Comparison of ENCODE assay signal across 16 cellular contexts in genomic region chr1:77639056-77639455, GRCh38. TPM values are rescaled to one million over a fixed set of nuclear protein-coding genes. Genes with fewer than 3 reads are reported as not detected.
A peak's percentile ranks its signal among the peaks of the same experiment; 100 is the strongest.
DNase-seq lines count a peak whose midpoint lies in the region; ATAC-seq and TF ChIP-seq lines count a peak whose summit lies in the region.
"Had no signal": no experiment of that assay in that cellular context is flagged by ENCODE, and none has a peak within 500 bp of the region (broad histone marks: within the 10 kb centered on the region; RNA-seq: fewer than 3 reads in every experiment).

No MANE protein-coding gene starts in this region.

- no peak for DNase-seq in activated CD4-positive, alpha-beta T cell treated with anti-CD3 and anti-CD28 coated beads for 36 hours
- DNase-seq in activated CD4-positive, alpha-beta T cell treated with anti-CD3 and anti-CD28 coated beads, Interleukin-2, amount 10 ng/mL, durations not matched to agents 24 days and 14 days, result no peak
- DNase-seq in RPMI7951 (ENCODE audit: low read depth), result peak; percentile 57
- peak; percentile 39 to 45 for DNase-seq in fibroblast of lung (ENCODE audit: low read depth in 2 of 2)
- no peak for DNase-seq in T-helper 9 cell
- no peak for DNase-seq in HK-2 (ENCODE audit: unreplicated experiment)
- DNase-seq in amygdala (lab: John Stamatoyannopoulos, UW), result no peak
- DNase-seq: effector memory CD4-positive, alpha-beta T cell; GDM1; NCI-H510A; stimulated activated CD8-positive, alpha-beta memory T cell treated with anti-CD3 and anti-CD28 coated beads, Interleukin-4, amount 100 ng/mL, for 48 hours; upper lobe of right lung had no signal

- H3K4me1 Mint-ChIP-seq in activated CD4-positive, alpha-beta T cell treated with anti-CD3 and anti-CD28 coated beads for 36 hours, result peaks cover 10% of the 10 kb centered on the region
- peaks cover 2% of the 10 kb centered on the region for H3K4me1 Mint-ChIP-seq in activated CD4-positive, alpha-beta T cell treated with anti-CD3 and anti-CD28 coated beads, Interleukin-2, amount 10 ng/mL, durations not matched to agents 24 days and 14 days

- H2AFZ ChIP-seq in fibroblast of lung (ENCODE audit: low read length), result no peak overlapping the region
- H2AFZ ChIP-seq: parathyroid adenoma had no signal

- H4K20me1 ChIP-seq in fibroblast of lung (ENCODE audit: control insufficient read depth, extremely low read depth, insufficient read depth, low read length), result no peaks in the 10 kb centered on the region

- CTCF ChIA-PET in activated CD4-positive, alpha-beta T cell treated with anti-CD3 and anti-CD28 coated beads for 36 hours (lab: Charles Lee), result interaction anchor here (0.7 kb wide), 1 partner anchor 38 kb away, joined by 3 read pairs; no protein-coding TSS in a partner anchor

- no peaks in the 10 kb centered on the region for H3K27me3 Mint-ChIP-seq in activated CD4-positive, alpha-beta T cell treated with anti-CD3 and anti-CD28 coated beads for 36 hours
- H3K27me3 Mint-ChIP-seq in activated CD4-positive, alpha-beta T cell treated with anti-CD3 and anti-CD28 coated beads, Interleukin-2, amount 10 ng/mL, durations not matched to agents 24 days and 14 days, result no peaks in the 10 kb centered on the region
- H3K27me3 Mint-ChIP-seq: IgD-negative memory B cell had no signal

- peak overlapping the region; percentile 16 for H3K27ac ChIP-seq in fibroblast of lung (ENCODE audit: insufficient read depth, low read length)
- H3K27ac ChIP-seq: parathyroid adenoma, upper lobe of right lung had no signal

- H3K4me1 ChIP-seq in fibroblast of lung (ENCODE audit: control insufficient read depth, extremely low read depth, insufficient read depth, low read length), result peaks cover 5% of the 10 kb centered on the region
- H3K4me1 ChIP-seq in skeletal muscle satellite cell (ENCODE audit: control insufficient read depth, insufficient read depth, low read length), result peaks cover 17% of the 10 kb centered on the region
- H3K4me1 ChIP-seq: parathyroid adenoma had no signal

- no peaks in the 10 kb centered on the region for H3K9me3 Mint-ChIP-seq in activated CD4-positive, alpha-beta T cell treated with anti-CD3 and anti-CD28 coated beads for 36 hours (ENCODE audit: low read depth)
- no peaks in the 10 kb centered on the region for H3K9me3 Mint-ChIP-seq in activated CD4-positive, alpha-beta T cell treated with anti-CD3 and anti-CD28 coated beads, Interleukin-2, amount 10 ng/mL, durations not matched to agents 24 days and 14 days
- H3K9me3 Mint-ChIP-seq: IgD-negative memory B cell had no signal

- H3K9ac ChIP-seq in fibroblast of lung (ENCODE audit: insufficient read depth, low read length) (no peak overlapping the region), skeletal muscle satellite cell (ENCODE audit: low read depth, low read length) (no peak overlapping the region)
- H3K9ac ChIP-seq: parathyroid adenoma had no signal

- H3K27ac Mint-ChIP-seq in activated CD4-positive, alpha-beta T cell treated with anti-CD3 and anti-CD28 coated beads for 36 hours, result peak overlapping the region; percentile 12
- no peak overlapping the region for H3K27ac Mint-ChIP-seq in activated CD4-positive, alpha-beta T cell treated with anti-CD3 and anti-CD28 coated beads, Interleukin-2, amount 10 ng/mL, durations not matched to agents 24 days and 14 days
- H3K27ac Mint-ChIP-seq: IgD-negative memory B cell had no signal

- H3K9me3 ChIP-seq in fibroblast of lung (ENCODE audit: control insufficient read depth, insufficient read depth, low read depth, low read length) (no peaks in the 10 kb centered on the region), skeletal muscle satellite cell (replicated peaks; ENCODE audit: low read length) (no peaks in the 10 kb centered on the region)
- H3K9me3 ChIP-seq: upper lobe of right lung had no signal

- no peak overlapping the region for H3K4me3 Mint-ChIP-seq in activated CD4-positive, alpha-beta T cell treated with anti-CD3 and anti-CD28 coated beads for 36 hours
- H3K4me3 Mint-ChIP-seq in activated CD4-positive, alpha-beta T cell treated with anti-CD3 and anti-CD28 coated beads, Interleukin-2, amount 10 ng/mL, durations not matched to agents 24 days and 14 days, result no peak overlapping the region
- H3K4me3 Mint-ChIP-seq: IgD-negative memory B cell had no signal

- no peak overlapping the region for H3K4me2 ChIP-seq in fibroblast of lung (ENCODE audit: extremely low read depth, insufficient read depth, low read length)
- H3K4me2 ChIP-seq in skeletal muscle satellite cell (ENCODE audit: low read length), result peak overlapping the region; percentile 39

- H3K27me3 ChIP-seq in fibroblast of lung (ENCODE audit: control insufficient read depth, insufficient read depth, low read length) (no peaks in the 10 kb centered on the region), skeletal muscle satellite cell (ENCODE audit: control insufficient read depth, insufficient read depth, low read length) (no peaks in the 10 kb centered on the region)
- H3K27me3 ChIP-seq: upper lobe of right lung had no signal

- no peak for TF ChIP-seq CTCF in fibroblast of lung (conservative IDR thresholded peaks at IDR 0.05 in 1 of 2, IDR thresholded peaks at IDR 0.05 in 1 of 2; ENCODE audit: low read depth in 1 of 2, low read length in 2 of 2)

- H3K4me3 ChIP-seq in fibroblast of lung (replicated peaks in 1 of 4; ENCODE audit: control extremely low read depth in 1 of 4, insufficient read depth in 1 of 4, low read depth in 3 of 4, low read length in 4 of 4) (no peak overlapping the region), skeletal muscle satellite cell (ENCODE audit: low read length) (no peak overlapping the region)
- H3K4me3 ChIP-seq: upper lobe of right lung had no signal

- intact Hi-C loops in activated CD4-positive, alpha-beta T cell treated with anti-CD3 and anti-CD28 coated beads for 36 hours (cut with DNase I, micrococcal nuclease), result no loop called here
- intact Hi-C loops in activated CD4-positive, alpha-beta T cell treated with anti-CD3 and anti-CD28 coated beads, Interleukin-2, amount 10 ng/mL, durations not matched to agents 24 days and 14 days (cut with micrococcal nuclease), result no loop called here

- ATAC-seq in activated CD4-positive, alpha-beta T cell treated with anti-CD3 and anti-CD28 coated beads for 36 hours, result no peak
- ATAC-seq: Panc1, upper lobe of right lung had no signal

- peaks cover 25% of the 10 kb centered on the region for H3K36me3 Mint-ChIP-seq in activated CD4-positive, alpha-beta T cell treated with anti-CD3 and anti-CD28 coated beads for 36 hours (ENCODE audit: low read depth)
- peaks cover 23% of the 10 kb centered on the region for H3K36me3 Mint-ChIP-seq in activated CD4-positive, alpha-beta T cell treated with anti-CD3 and anti-CD28 coated beads, Interleukin-2, amount 10 ng/mL, durations not matched to agents 24 days and 14 days (ENCODE audit: low read depth)

- H3K36me3 ChIP-seq in fibroblast of lung (ENCODE audit: control insufficient read depth, insufficient read depth, low read length) (no peaks in the 10 kb centered on the region), skeletal muscle satellite cell (ENCODE audit: insufficient read depth, low read length) (peaks cover 23% of the 10 kb centered on the region)

- POLR2A ChIA-PET in activated CD4-positive, alpha-beta T cell treated with anti-CD3 and anti-CD28 coated beads for 36 hours (lab: Charles Lee), result interaction anchor here (0.7 kb wide), 1 partner anchor 140 kb away, joined by 9 read pairs; no protein-coding TSS in a partner anchor

- peaks cover 27% of the 10 kb centered on the region for H3K79me2 ChIP-seq in fibroblast of lung (ENCODE audit: control insufficient read depth, insufficient read depth, low read length)

RNA-seq across cellular contexts. Expression of gene ZZZ3, which starts 43.4 kb away (rescaled TPM):
- 10 to 100 TPM; 40.2 to 40.5 TPM for total RNA-seq in activated CD4-positive, alpha-beta T cell treated with anti-CD3 and anti-CD28 coated beads for 36 hours
- 36.9 and 41.6 TPM in 2 replicates for total RNA-seq in activated CD4-positive, alpha-beta T cell treated with anti-CD3 and anti-CD28 coated beads, Interleukin-2, amount 10 ng/mL, durations not matched to agents 24 days and 14 days
- total RNA-seq in RPMI7951 (2014; rRNA removed; shearing (Covaris generic)), result 64.0 and 64.1 TPM in 2 replicates
- 79.1 and 111 TPM in 2 replicates for total RNA-seq in fibroblast of lung
- 28.0 and 38.6 TPM in 2 replicates for polyA plus RNA-seq in fibroblast of lung
- polyA plus RNA-seq in fibroblast of lung (2012), result 21.1 and 26.7 TPM in 2 replicates
- 3.4 and 8.3 TPM in 2 replicates for polyA minus RNA-seq in fibroblast of lung (ENCODE audit: low replicate concordance)
- total RNA-seq in skeletal muscle satellite cell (2012; rRNA removed), result 56.1 and 60.3 TPM in 2 replicates

Comparison
In these comparisons a context has a peak if more than half of its experiments do, and no peak if none do; other contexts are left out.
1. DNase-seq: peak in RPMI7951 (single experiment) and fibroblast of lung (2 of 2); none in activated CD4-positive, alpha-beta T cell treated with anti-CD3 and anti-CD28 coated beads for 36 hours (single experiment), activated CD4-positive, alpha-beta T cell treated with anti-CD3 and anti-CD28 coated beads, Interleukin-2, amount 10 ng/mL, durations not matched to agents 24 days and 14 days (single experiment), T-helper 9 cell (single experiment), HK-2 (single experiment) and amygdala (0 of 56).